Comparison of ENCODE assay signal across 14 cellular contexts in genomic region chr9:82923410-82924242, GRCh38.
DNase-seq lines count a peak whose midpoint lies in the region; ATAC-seq and TF ChIP-seq lines count a peak whose summit lies in the region.
"Had no signal": no experiment of that assay in that cellular context is flagged by ENCODE, and none has a peak within 500 bp of the region (broad histone marks: within the 10 kb centered on the region; RNA-seq: fewer than 3 reads in every experiment).

No MANE protein-coding gene starts in this region.

- no peak overlapping the region for H3K4me3 Mint-ChIP-seq in T-helper 17 cell
- H3K4me3 Mint-ChIP-seq in CD4-positive, alpha-beta T cell = no peak overlapping the region
- H3K4me3 Mint-ChIP-seq: natural killer cell had no signal

- no peaks in the 10 kb centered on the region for H3K4me1 ChIP-seq in uterus

- no peak overlapping the region for H3K27ac ChIP-seq in uterus
- H3K27ac ChIP-seq in CD4-positive, alpha-beta T cell (ENCODE audit: low read depth, low read length) = no peak overlapping the region
- H3K27ac ChIP-seq: C4-2B, epithelial cell of prostate had no signal

- H3K27ac Mint-ChIP-seq in T-helper 17 cell = no peak overlapping the region
- no peak overlapping the region for H3K27ac Mint-ChIP-seq in CD4-positive, alpha-beta T cell
- H3K27ac Mint-ChIP-seq: natural killer cell had no signal

- no peaks in the 10 kb centered on the region for H3K27me3 ChIP-seq in uterus
- H3K27me3 ChIP-seq in CD4-positive, alpha-beta T cell (ENCODE audit: control insufficient read depth, insufficient read depth, low read length) = no peaks in the 10 kb centered on the region

- H3K36me3 Mint-ChIP-seq in T-helper 17 cell (ENCODE audit: low read depth) = no peaks in the 10 kb centered on the region
- no peaks in the 10 kb centered on the region for H3K36me3 Mint-ChIP-seq in CD4-positive, alpha-beta T cell (ENCODE audit: low read depth)
- H3K36me3 Mint-ChIP-seq: natural killer cell had no signal

- CTCF ChIA-PET in CD4-positive, alpha-beta T cell (lab: Charles Lee) = no interaction called here

- POLR2A ChIA-PET in CD4-positive, alpha-beta T cell (lab: Charles Lee) = no interaction called here

- intact Hi-C loops in uterus (cut with DNase I; ENCODE audit: low total_unique reads) = no loop called here
- intact Hi-C loops in CD4-positive, alpha-beta T cell (cut with DNase I, micrococcal nuclease) = no loop called here

- no peaks in the 10 kb centered on the region for H3K27me3 Mint-ChIP-seq in T-helper 17 cell
- no peaks in the 10 kb centered on the region for H3K27me3 Mint-ChIP-seq in CD4-positive, alpha-beta T cell

- TF ChIP-seq CTCF in uterus (IDR thresholded peaks at IDR 0.05) (no peak), foreskin fibroblast (IDR thresholded peaks at IDR 0.05; ENCODE audit: low read depth, low read length) (no peak)
- TF ChIP-seq CTCF in CD4-positive, alpha-beta T cell (IDR thresholded peaks at IDR 0.05) = no peak

- no peaks in the 10 kb centered on the region for H3K4me1 Mint-ChIP-seq in T-helper 17 cell
- H3K4me1 Mint-ChIP-seq in CD4-positive, alpha-beta T cell (ENCODE audit: low read depth) = no peaks in the 10 kb centered on the region
- H3K4me1 Mint-ChIP-seq: natural killer cell had no signal

- no peak overlapping the region for H3K4me3 ChIP-seq in uterus
- H3K4me3 ChIP-seq in foreskin fibroblast (ENCODE audit: low read depth in 1 of 2, low read length in 2 of 2) = no peak overlapping the region

- peak; percentile 76 for DNase-seq in DMS 273 (lab: John Stamatoyannopoulos, UW; ENCODE audit: unreplicated experiment)
- DNase-seq in NCI-H1417 (lab: John Stamatoyannopoulos, UW) = peak; percentile 92 to 99 (median 94)
- DNase-seq in NCI-H774 (lab: John Stamatoyannopoulos, UW) = peak; percentile 48
- peak; percentile 24 for DNase-seq in iPS-NIHi11 (ENCODE audit: low spot score)
- DNase-seq in uterus = no peak
- DNase-seq in T-helper 17 cell = no peak
- DNase-seq in CD4-positive, alpha-beta T cell = no peak
- no peak for DNase-seq in foreskin fibroblast
- DNase-seq: anterior cingulate cortex; natural killer cell; stimulated activated naive CD4-positive, alpha-beta T cell; T1000 had no signal

- no peak for ATAC-seq in T-helper 17 cell
- ATAC-seq in CD4-positive, alpha-beta T cell (ENCODE audit: poor library complexity) = no peak
- ATAC-seq: natural killer cell had no signal

- H3K9me3 ChIP-seq in uterus (no peaks in the 10 kb centered on the region), T-helper 17 cell (ENCODE audit: control insufficient read depth, low read length, poor library complexity, severe bottlenecking) (no peaks in the 10 kb centered on the region)
- H3K9me3 ChIP-seq in CD4-positive, alpha-beta T cell (ENCODE audit: control insufficient read depth, low read length) = no peaks in the 10 kb centered on the region

- no peaks in the 10 kb centered on the region for H3K9me3 Mint-ChIP-seq in CD4-positive, alpha-beta T cell

- no peak for TF ChIP-seq POLR2A in uterus (IDR thresholded peaks at IDR 0.05)

- H3K36me3 ChIP-seq in uterus = no peaks in the 10 kb centered on the region

Comparison
In these comparisons a context has a peak if more than half of its experiments do, and no peak if none do; other contexts are left out.
1. DNase-seq: peak in DMS 273 (single experiment), NCI-H1417 (3 of 3), NCI-H774 (single experiment) and iPS-NIHi11 (single experiment); none in uterus (0 of 2), T-helper 17 cell (0 of 3), CD4-positive, alpha-beta T cell (0 of 10) and foreskin fibroblast (0 of 2).